Comparison of ENCODE assay signal across 9 cellular contexts in the genomic region with DNA sequence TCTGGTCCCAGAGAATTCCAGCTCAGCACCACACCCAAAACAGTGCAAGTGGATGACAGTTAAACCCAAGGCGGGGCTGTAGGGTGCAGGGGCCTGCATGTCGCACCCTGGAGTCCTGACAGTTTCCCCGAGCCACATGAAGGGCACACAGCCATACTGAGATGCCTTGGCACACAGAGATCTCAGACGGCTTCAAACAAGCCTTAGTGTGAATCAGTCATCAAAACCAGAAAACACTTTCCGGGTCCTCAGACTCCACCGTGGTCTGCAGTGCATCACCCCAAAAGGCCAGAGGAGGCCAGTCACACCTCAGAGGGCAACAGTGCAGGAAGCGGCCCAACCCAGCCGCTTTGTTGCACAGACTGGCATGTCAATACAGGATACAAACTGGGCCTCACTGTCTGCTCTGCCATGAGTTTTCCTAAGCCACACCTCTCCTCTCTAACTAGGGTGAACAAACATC.
DNase-seq lines count a peak whose midpoint lies in the region; ATAC-seq and TF ChIP-seq lines count a peak whose summit lies in the region.
"Had no signal": no experiment of that assay in that cellular context is flagged by ENCODE, and none has a peak within 500 bp of the region (broad histone marks: within the 10 kb centered on the region; RNA-seq: fewer than 3 reads in every experiment).

No MANE protein-coding gene starts in this region.

- H3K4me1 ChIP-seq in esophagus squamous epithelium, result peaks cover 22 to 42% (median 27%) of the 10 kb centered on the region in 3 donors
- H3K4me1 ChIP-seq: SJSA1 had no signal

- DNase-seq in esophagus squamous epithelium (lab: John Stamatoyannopoulos, UW) (no peak), SKM-1 treated with dmso at 0.1 percent for 144 hours (lab: John Stamatoyannopoulos, UW; ENCODE audit: unreplicated experiment) (no peak), 8988T (no peak), NCI-H2171 (lab: John Stamatoyannopoulos, UW) (no peak)
- DNase-seq in stimulated activated CD8-positive, alpha-beta memory T cell treated with anti-CD3 and anti-CD28 coated beads, Interleukin-12 subunit alpha, Interleukin-12 subunit beta, amount 100 ng/mL, for 1 hour (ENCODE audit: low read depth), result peak; percentile 10

- H3K36me3 ChIP-seq in esophagus squamous epithelium, result no peaks in the 10 kb centered on the region
- H3K36me3 ChIP-seq: SJSA1 had no signal

- H3K9me3 ChIP-seq in esophagus squamous epithelium, result peaks cover 0 to 2% (median 0%) of the 10 kb centered on the region in 3 donors
- H3K9me3 ChIP-seq: SJSA1 had no signal

- ATAC-seq in GM18909 (IDR thresholded peaks at IDR 0.05; ENCODE audit: poor library complexity, unreplicated experiment) (peak; percentile 39), HG03139 (IDR thresholded peaks at IDR 0.05; ENCODE audit: unreplicated experiment) (peak; percentile 28)

- TF ChIP-seq CTCF in VCaP (conservative IDR thresholded peaks at IDR 0.05) (0 out of 2 replicates have a peak, but pooled peaks have one; percentile 15), esophagus squamous epithelium (IDR thresholded peaks at IDR 0.05) (peak in 4 of 6 experiments; percentile 14 to 54 (median 37))

- H3K27me3 ChIP-seq in esophagus squamous epithelium, result no peaks in the 10 kb centered on the region
- H3K27me3 ChIP-seq: SJSA1 had no signal

- 21 to 29% methylated on average over 6 to 7 of the region's 8 CpGs for WGBS in esophagus squamous epithelium, 2 donors

- H3K27ac ChIP-seq in VCaP (peak overlapping the region; percentile 45), esophagus squamous epithelium (peak overlapping the region; percentile 53 to 80 (median 64))
- H3K27ac ChIP-seq: SJSA1 had no signal

- intact Hi-C loops in esophagus squamous epithelium (cut with DNase I), result loop anchor here (10.0 kb wide), 1 partner anchor 193 kb away; a partner anchor contains a TSS

- no peak overlapping the region for H3K4me3 ChIP-seq in esophagus squamous epithelium
- H3K4me3 ChIP-seq: SJSA1 had no signal

- no peak for TF ChIP-seq POLR2A in esophagus squamous epithelium (IDR thresholded peaks at IDR 0.05)
